ENCODE assay signal across 1 cellular context in genomic region chr2:61853086-61853847, GRCh38.
A peak's percentile ranks its signal among the peaks of the same experiment; 100 is the strongest.
TF ChIP-seq lines count a peak whose summit lies in the region.

No MANE protein-coding gene starts in this region.

TF ChIP-seq in SK-N-SH, 30 proteins besides CTCF, POLR2A, EP300 and RAD21 (continued from another document):
- TF ChIP-seq GATA2 (CRISPR knock-in tag; IDR thresholded peaks at IDR 0.05) (peak; percentile 48), ZBTB33 (IDR thresholded peaks at IDR 0.05; ENCODE audit: borderline replicate concordance, low read depth) (no peak), MXI1 (IDR thresholded peaks at IDR 0.05; ENCODE audit: low read depth, low read length) (peak; percentile 40; the same call in 1 of the 2 replicates)
